In the genomic region with DNA sequence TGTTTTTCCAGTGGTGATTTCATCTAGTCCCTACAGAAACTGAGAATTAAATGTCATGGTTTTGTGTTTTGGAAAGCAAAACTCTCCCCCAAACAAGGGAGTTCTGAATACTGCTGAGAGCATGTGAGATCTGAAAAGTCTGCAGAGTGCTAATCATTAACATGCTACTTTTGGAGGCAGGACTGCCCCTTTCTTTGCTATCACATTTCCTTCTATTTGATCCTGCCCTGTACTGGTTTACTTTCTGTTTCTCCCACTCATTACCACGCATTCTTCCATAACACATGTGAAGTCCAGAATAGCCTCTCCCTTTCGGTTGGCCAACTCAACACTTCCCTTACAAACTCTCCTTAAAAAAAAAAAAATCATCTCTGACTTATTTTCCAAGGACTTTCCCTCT, we compare ENCODE assay signal across 1 cellular context.
TF ChIP-seq lines count a peak whose summit lies in the region.

No MANE protein-coding gene starts in this region.

TF ChIP-seq in GM23338, 12 proteins besides CTCF, POLR2A, EP300 and RAD21 (continued from another document):
- TF ChIP-seq, protein P1, sequence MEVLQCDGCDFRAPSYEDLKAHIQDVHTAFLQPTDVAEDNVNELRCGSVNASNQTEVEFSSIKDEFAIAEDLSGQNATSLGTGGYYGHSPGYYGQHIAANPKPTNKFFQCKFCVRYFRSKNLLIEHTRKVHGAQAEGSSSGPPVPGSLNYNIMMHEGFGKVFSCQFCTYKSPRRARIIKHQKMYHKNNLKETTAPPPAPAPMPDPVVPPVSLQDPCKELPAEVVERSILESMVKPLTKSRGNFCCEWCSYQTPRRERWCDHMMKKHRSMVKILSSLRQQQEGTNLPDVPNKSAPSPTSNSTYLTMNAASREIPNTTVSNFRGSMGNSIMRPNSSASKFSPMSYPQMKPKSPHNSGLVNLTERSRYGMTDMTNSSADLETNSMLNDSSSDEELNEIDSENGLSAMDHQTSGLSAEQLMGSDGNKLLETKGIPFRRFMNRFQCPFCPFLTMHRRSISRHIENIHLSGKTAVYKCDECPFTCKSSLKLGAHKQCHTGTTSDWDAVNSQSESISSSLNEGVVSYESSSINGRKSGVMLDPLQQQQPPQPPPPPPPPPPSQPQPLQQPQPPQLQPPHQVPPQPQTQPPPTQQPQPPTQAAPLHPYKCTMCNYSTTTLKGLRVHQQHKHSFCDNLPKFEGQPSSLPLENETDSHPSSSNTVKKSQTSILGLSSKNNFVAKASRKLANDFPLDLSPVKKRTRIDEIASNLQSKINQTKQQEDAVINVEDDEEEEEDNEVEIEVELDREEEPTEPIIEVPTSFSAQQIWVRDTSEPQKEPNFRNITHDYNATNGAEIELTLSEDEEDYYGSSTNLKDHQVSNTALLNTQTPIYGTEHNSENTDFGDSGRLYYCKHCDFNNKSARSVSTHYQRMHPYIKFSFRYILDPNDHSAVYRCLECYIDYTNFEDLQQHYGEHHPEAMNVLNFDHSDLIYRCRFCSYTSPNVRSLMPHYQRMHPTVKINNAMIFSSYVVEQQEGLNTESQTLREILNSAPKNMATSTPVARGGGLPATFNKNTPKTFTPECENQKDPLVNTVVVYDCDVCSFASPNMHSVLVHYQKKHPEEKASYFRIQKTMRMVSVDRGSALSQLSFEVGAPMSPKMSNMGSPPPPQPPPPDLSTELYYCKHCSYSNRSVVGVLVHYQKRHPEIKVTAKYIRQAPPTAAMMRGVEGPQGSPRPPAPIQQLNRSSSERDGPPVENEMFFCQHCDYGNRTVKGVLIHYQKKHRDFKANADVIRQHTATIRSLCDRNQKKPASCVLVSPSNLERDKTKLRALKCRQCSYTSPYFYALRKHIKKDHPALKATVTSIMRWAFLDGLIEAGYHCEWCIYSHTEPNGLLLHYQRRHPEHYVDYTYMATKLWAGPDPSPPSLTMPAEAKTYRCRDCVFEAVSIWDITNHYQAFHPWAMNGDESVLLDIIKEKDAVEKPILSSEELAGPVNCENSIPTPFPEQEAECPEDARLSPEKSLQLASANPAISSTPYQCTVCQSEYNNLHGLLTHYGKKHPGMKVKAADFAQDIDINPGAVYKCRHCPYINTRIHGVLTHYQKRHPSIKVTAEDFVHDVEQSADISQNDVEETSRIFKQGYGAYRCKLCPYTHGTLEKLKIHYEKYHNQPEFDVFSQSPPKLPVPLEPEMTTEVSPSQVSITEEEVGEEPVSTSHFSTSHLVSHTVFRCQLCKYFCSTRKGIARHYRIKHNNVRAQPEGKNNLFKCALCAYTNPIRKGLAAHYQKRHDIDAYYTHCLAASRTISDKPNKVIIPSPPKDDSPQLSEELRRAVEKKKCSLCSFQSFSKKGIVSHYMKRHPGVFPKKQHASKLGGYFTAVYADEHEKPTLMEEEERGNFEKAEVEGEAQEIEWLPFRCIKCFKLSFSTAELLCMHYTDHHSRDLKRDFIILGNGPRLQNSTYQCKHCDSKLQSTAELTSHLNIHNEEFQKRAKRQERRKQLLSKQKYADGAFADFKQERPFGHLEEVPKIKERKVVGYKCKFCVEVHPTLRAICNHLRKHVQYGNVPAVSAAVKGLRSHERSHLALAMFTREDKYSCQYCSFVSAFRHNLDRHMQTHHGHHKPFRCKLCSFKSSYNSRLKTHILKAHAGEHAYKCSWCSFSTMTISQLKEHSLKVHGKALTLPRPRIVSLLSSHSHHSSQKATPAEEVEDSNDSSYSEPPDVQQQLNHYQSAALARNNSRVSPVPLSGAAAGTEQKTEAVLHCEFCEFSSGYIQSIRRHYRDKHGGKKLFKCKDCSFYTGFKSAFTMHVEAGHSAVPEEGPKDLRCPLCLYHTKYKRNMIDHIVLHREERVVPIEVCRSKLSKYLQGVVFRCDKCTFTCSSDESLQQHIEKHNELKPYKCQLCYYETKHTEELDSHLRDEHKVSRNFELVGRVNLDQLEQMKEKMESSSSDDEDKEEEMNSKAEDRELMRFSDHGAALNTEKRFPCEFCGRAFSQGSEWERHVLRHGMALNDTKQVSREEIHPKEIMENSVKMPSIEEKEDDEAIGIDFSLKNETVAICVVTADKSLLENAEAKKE (CRISPR knock-in tag; IDR thresholded peaks at IDR 0.05): no peak
- TF ChIP-seq CREB1 (CRISPR knock-in tag; IDR thresholded peaks at IDR 0.05; ENCODE audit: low read depth): no peak
- no peak for TF ChIP-seq JUNB (IDR thresholded peaks at IDR 0.05; ENCODE audit: unreplicated experiment)
- no peak for TF ChIP-seq EZH2phosphoT487 (IDR thresholded peaks at IDR 0.05; ENCODE audit: unreplicated experiment)
- TF ChIP-seq, protein P2, sequence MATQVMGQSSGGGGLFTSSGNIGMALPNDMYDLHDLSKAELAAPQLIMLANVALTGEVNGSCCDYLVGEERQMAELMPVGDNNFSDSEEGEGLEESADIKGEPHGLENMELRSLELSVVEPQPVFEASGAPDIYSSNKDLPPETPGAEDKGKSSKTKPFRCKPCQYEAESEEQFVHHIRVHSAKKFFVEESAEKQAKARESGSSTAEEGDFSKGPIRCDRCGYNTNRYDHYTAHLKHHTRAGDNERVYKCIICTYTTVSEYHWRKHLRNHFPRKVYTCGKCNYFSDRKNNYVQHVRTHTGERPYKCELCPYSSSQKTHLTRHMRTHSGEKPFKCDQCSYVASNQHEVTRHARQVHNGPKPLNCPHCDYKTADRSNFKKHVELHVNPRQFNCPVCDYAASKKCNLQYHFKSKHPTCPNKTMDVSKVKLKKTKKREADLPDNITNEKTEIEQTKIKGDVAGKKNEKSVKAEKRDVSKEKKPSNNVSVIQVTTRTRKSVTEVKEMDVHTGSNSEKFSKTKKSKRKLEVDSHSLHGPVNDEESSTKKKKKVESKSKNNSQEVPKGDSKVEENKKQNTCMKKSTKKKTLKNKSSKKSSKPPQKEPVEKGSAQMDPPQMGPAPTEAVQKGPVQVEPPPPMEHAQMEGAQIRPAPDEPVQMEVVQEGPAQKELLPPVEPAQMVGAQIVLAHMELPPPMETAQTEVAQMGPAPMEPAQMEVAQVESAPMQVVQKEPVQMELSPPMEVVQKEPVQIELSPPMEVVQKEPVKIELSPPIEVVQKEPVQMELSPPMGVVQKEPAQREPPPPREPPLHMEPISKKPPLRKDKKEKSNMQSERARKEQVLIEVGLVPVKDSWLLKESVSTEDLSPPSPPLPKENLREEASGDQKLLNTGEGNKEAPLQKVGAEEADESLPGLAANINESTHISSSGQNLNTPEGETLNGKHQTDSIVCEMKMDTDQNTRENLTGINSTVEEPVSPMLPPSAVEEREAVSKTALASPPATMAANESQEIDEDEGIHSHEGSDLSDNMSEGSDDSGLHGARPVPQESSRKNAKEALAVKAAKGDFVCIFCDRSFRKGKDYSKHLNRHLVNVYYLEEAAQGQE (IDR thresholded peaks at IDR 0.05; ENCODE audit: unreplicated experiment): no peak
- no peak for TF ChIP-seq ZNF114 (CRISPR knock-in tag; IDR thresholded peaks at IDR 0.05)
